Comparison of ENCODE assay signal across 1 cellular context in the genomic region with DNA sequence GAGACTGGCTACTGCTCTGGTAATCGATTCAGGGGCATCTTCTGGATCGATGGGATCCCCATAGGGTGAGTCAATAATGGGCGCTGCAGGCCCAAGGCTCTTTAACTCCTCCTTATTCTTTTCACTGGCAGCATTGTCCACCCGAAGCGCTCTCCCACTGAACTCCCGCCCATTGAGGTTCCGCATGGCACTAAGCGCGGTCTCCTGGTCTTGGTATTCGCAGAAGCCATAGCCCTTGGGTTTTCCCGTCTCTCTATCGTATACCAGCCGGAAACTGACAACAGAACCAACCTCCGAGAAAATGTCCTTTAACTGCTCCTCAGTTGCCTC.
TF ChIP-seq lines count a peak whose summit lies in the region.

No MANE protein-coding gene starts in this region.

TF ChIP-seq in H1, 55 proteins besides CTCF, POLR2A, EP300 and RAD21 (continued from another document):
- TF ChIP-seq PHF8 (conservative IDR thresholded peaks at IDR 0.05; ENCODE audit: low read depth, low read length) (peak; percentile 80), TAF7 (optimal IDR thresholded peaks at IDR 0.05; ENCODE audit: borderline replicate concordance, low read depth, low read length) (no peak), BRCA1 (IDR thresholded peaks at IDR 0.05; ENCODE audit: low read depth, low read length) (no peak), SIN3A (conservative IDR thresholded peaks at IDR 0.05 in 1 of 2, IDR thresholded peaks at IDR 0.05 in 1 of 2; ENCODE audit: low read depth in 1 of 2, low read length in 2 of 2) (peak in 1 of 2 experiments; percentile 51; a peak in 1 of 4 replicates), JUND (IDR thresholded peaks at IDR 0.05; ENCODE audit: low read length) (no peak), SAP30 (IDR thresholded peaks at IDR 0.05; ENCODE audit: insufficient read depth, insufficient replicate concordance, low read length) (no peak)
